Comparison of ENCODE assay signal across 23 cellular contexts in genomic region chr7:43463401-43463980, GRCh38.
DNase-seq lines count a peak whose midpoint lies in the region; TF ChIP-seq lines count a peak whose summit lies in the region.
"Had no signal": no experiment of that assay in that cellular context is flagged by ENCODE, and none has a peak within 500 bp of the region (broad histone marks: within the 10 kb centered on the region; RNA-seq: fewer than 3 reads in every experiment).

No MANE protein-coding gene starts in this region.

- TF ChIP-seq POLR2A in thyroid gland (IDR thresholded peaks at IDR 0.05), result no peak

- no peak for TF ChIP-seq CTCF in osteoblast (IDR thresholded peaks at IDR 0.05; ENCODE audit: extremely low read depth, low read depth, low read length)
- TF ChIP-seq CTCF in thyroid gland (IDR thresholded peaks at IDR 0.05), result no peak

- H3K9ac ChIP-seq in adipocyte (ENCODE audit: low read length), result peak overlapping the region; percentile 70

- H3K9me3 ChIP-seq in adipocyte (ENCODE audit: control insufficient read depth, low read length) (no peaks in the 10 kb centered on the region), osteoblast (ENCODE audit: low read depth, low read length) (no peaks in the 10 kb centered on the region), thyroid gland (no peaks in the 10 kb centered on the region)
- H3K9me3 ChIP-seq: ascending aorta, right lobe of liver had no signal

- H3K36me3 ChIP-seq in adipocyte (ENCODE audit: control insufficient read depth, insufficient read depth, low read length, severe bottlenecking), result no peaks in the 10 kb centered on the region
- H3K36me3 ChIP-seq in osteoblast (ENCODE audit: insufficient read depth, low read length), result no peaks in the 10 kb centered on the region
- no peaks in the 10 kb centered on the region for H3K36me3 ChIP-seq in thyroid gland
- H3K36me3 ChIP-seq: ascending aorta, right lobe of liver had no signal

- no peak overlapping the region for H2AFZ ChIP-seq in osteoblast (ENCODE audit: low read length)

- no peaks in the 10 kb centered on the region for H3K27me3 ChIP-seq in adipocyte (replicated peaks; ENCODE audit: control insufficient read depth, insufficient read depth, low read length)
- H3K27me3 ChIP-seq in osteoblast (ENCODE audit: insufficient read depth, low read length), result no peaks in the 10 kb centered on the region
- H3K27me3 ChIP-seq in thyroid gland, result no peaks in the 10 kb centered on the region
- H3K27me3 ChIP-seq: ascending aorta, right lobe of liver had no signal

- H4K20me1 ChIP-seq in osteoblast (ENCODE audit: insufficient read depth, low read length), result no peaks in the 10 kb centered on the region

- WGBS in thyroid gland, 2 donors, result 56 to 58% methylated on average over 8 of the region's 8 CpGs

- H3K4me1 ChIP-seq in adipocyte (ENCODE audit: control insufficient read depth, insufficient read depth, low read length), result peaks cover 73% of the 10 kb centered on the region
- peaks cover 39% of the 10 kb centered on the region for H3K4me1 ChIP-seq in osteoblast (ENCODE audit: insufficient read depth, low read length)
- peaks cover 0 to 4% of the 10 kb centered on the region in 2 donors for H3K4me1 ChIP-seq in thyroid gland
- H3K4me1 ChIP-seq: ascending aorta had no signal

- H3K4me3 ChIP-seq in adipocyte (ENCODE audit: low read length) (peak overlapping the region; percentile 69), osteoblast (ENCODE audit: insufficient read depth, low read length) (no peak overlapping the region), thyroid gland (replicated peaks in 1 of 3) (no peak overlapping the region)
- H3K4me3 ChIP-seq: ascending aorta, right lobe of liver had no signal

- no peaks in the 10 kb centered on the region for H3K79me2 ChIP-seq in osteoblast (ENCODE audit: insufficient read depth, low read length)

- intact Hi-C loops in thyroid gland (cut with DNase I), result loop anchor here (10.0 kb wide), 1 partner anchor 519 kb away; no protein-coding TSS in a partner anchor

- peak overlapping the region; percentile 8 for H3K4me2 ChIP-seq in osteoblast (ENCODE audit: insufficient read depth, low read length)

- H3K27ac ChIP-seq in osteoblast (ENCODE audit: low read depth, low read length) (no peak overlapping the region), thyroid gland (no peak overlapping the region)
- H3K27ac ChIP-seq: ascending aorta, C4-2B had no signal

- DNase-seq in GM03348 (ENCODE audit: low spot score) (peak; percentile 37), adipocyte (ENCODE audit: low read depth) (peak; percentile 40), fibroblast of gingiva (ENCODE audit: low read depth) (peak; percentile 56), osteoblast (ENCODE audit: insufficient read length, low spot score, missing footprints) (no peak), NCI-H1930 (lab: John Stamatoyannopoulos, UW) (no peak), thyroid gland (no peak), inferior parietal cortex (ENCODE audit: extremely low spot score) (no peak), KG1 (lab: John Stamatoyannopoulos, UW) (no peak)
- DNase-seq: ACHN; activated CD4-positive, alpha-beta T cell treated with anti-CD3 and anti-CD28 coated beads for 1 hour; activated naive CD4-positive, alpha-beta T cell treated with anti-CD3 and anti-CD28 coated beads, Interleukin-2, amount 50 U/mL, for 16 hours; activated T-cell treated with anti-CD3 and anti-CD28 coated beads, Interleukin-2, amount 50 U/mL, for 4 hours; HCEC 1CT; left colon; NCI-H1092 treated with DMSO at 0.1 percent for 48 hours; NCI-H2081; OCI-M1; posterior cingulate gyrus; SHP77; SW 1271 had no signal

Comparison
In these comparisons a context has a peak if more than half of its experiments do, and no peak if none do; other contexts are left out.
1. DNase-seq: peak in GM03348 (single experiment), adipocyte (single experiment) and fibroblast of gingiva (single experiment); none in osteoblast (single experiment), NCI-H1930 (0 of 2), thyroid gland (0 of 2), inferior parietal cortex (single experiment) and KG1 (single experiment).